ENCODE assay signal across 21 cellular contexts in genomic region chr1:84283381-84283780, GRCh38.
"Had no signal": no experiment of that assay in that cellular context is flagged by ENCODE, and none has a peak within 500 bp of the region (broad histone marks: within the 10 kb centered on the region; RNA-seq: fewer than 3 reads in every experiment).

No MANE protein-coding gene starts in this region.

- H3K27me3 ChIP-seq: ovary, right lobe of liver, stomach had no signal

- H3K4me1 Mint-ChIP-seq: naive thymus-derived CD8-positive, alpha-beta T cell; stimulated activated effector memory CD8-positive, alpha-beta T cell treated with anti-CD3 and anti-CD28 coated beads, Interleukin-12 subunit alpha, Interleukin-12 subunit beta, amount 100 ng/mL, for 72 hours had no signal

- H3K27ac Mint-ChIP-seq: activated naive CD8-positive, alpha-beta T cell; dendritic cell treated with granulocyte-macrophage colony-stimulating factor and Interleukin-4, amounts not matched to agents 40 ng/mL and 50 ng/mL, for 4 days; naive thymus-derived CD8-positive, alpha-beta T cell; stimulated activated effector memory CD8-positive, alpha-beta T cell treated with anti-CD3 and anti-CD28 coated beads, Interleukin-12 subunit alpha, Interleukin-12 subunit beta, amount 100 ng/mL, for 72 hours; T-helper 2 cell treated with Interferon-gamma antibody and Interleukin-4, amounts not matched to agents 5 μg/mL and 100 μg/mL, for 36 hours had no signal

- H3K9me3 ChIP-seq: ovary, right lobe of liver had no signal

- H3K4me3 Mint-ChIP-seq: activated naive CD8-positive, alpha-beta T cell; dendritic cell treated with granulocyte-macrophage colony-stimulating factor and Interleukin-4, amounts not matched to agents 40 ng/mL and 50 ng/mL, for 4 days; naive thymus-derived CD8-positive, alpha-beta T cell; stimulated activated effector memory CD8-positive, alpha-beta T cell treated with anti-CD3 and anti-CD28 coated beads, Interleukin-12 subunit alpha, Interleukin-12 subunit beta, amount 100 ng/mL, for 72 hours; T-helper 2 cell treated with Interferon-gamma antibody and Interleukin-4, amounts not matched to agents 5 μg/mL and 100 μg/mL, for 36 hours had no signal

- H3K36me3 Mint-ChIP-seq: stimulated activated effector memory CD8-positive, alpha-beta T cell treated with anti-CD3 and anti-CD28 coated beads, Interleukin-12 subunit alpha, Interleukin-12 subunit beta, amount 100 ng/mL, for 72 hours had no signal

- H3K36me3 ChIP-seq: lower lobe of right lung, ovary, right lobe of liver, stomach had no signal

- ATAC-seq: esophagus mucosa; left colon; lower lobe of right lung; naive thymus-derived CD8-positive, alpha-beta T cell; right lobe of liver; stimulated activated effector memory CD8-positive, alpha-beta T cell treated with anti-CD3 and anti-CD28 coated beads, Interleukin-12 subunit alpha, Interleukin-12 subunit beta, amount 100 ng/mL, for 72 hours had no signal

- DNase-seq: activated CD4-positive, alpha-beta T cell treated with anti-CD3 and anti-CD28 coated beads for 1 hour; activated CD8-positive, alpha-beta memory T cell treated with anti-CD3 and anti-CD28 coated beads for 24 hours; activated CD8-positive, alpha-beta memory T cell treated with anti-CD3 and anti-CD28 coated beads, Interleukin-2, amount 50 U/mL, for 48 hours; activated gamma-delta T cell treated with Interleukin-2 at 50 U/mL for 16 hours; activated T-cell treated with anti-CD3 and anti-CD28 coated beads, Interleukin-2, amount 50 U/mL, for 48 hours; effector CD8-positive, alpha-beta T cell; left colon; lower lobe of right lung; naive thymus-derived CD8-positive, alpha-beta T cell; ovary; right lobe of liver; stimulated activated CD4-positive, alpha-beta T cell treated with anti-CD3 and anti-CD28 coated beads, Interleukin-4, amount 100 ng/mL, for 24 hours; stomach; trophoblast cell had no signal

- FAIRE-seq: bronchial epithelial cell had no signal

- H3K27ac ChIP-seq: lower lobe of right lung, ovary, right lobe of liver, stomach, VCaP had no signal

- H3K4me3 ChIP-seq: lower lobe of right lung, ovary, right lobe of liver, stomach had no signal

- H3K4me1 ChIP-seq: lower lobe of right lung, right lobe of liver had no signal

- H3K27me3 Mint-ChIP-seq: dendritic cell treated with granulocyte-macrophage colony-stimulating factor and Interleukin-4, amounts not matched to agents 40 ng/mL and 50 ng/mL, for 4 days had no signal
